In the genomic region with DNA sequence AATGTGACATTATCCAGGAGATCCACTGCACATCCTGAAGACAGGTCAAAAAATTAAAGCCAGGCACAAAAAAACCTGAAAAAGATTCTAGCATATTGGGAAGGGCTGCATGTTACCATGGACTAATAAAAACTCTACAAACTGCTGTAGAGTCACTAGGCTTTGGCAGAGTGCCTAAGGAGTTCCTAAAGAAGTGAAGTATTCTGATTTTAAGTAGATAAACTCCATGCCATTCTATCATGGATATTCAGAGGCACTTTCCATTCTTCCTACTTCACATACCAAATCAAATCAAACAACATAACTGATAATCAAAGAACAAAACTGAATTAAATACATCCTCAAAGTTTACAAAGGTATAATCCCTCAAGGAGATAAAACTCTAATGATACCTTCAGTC, we compare ENCODE assay signal across 32 cellular contexts.
"Had no signal": no experiment of that assay in that cellular context is flagged by ENCODE, and none has a peak within 500 bp of the region (broad histone marks: within the 10 kb centered on the region; RNA-seq: fewer than 3 reads in every experiment).

No MANE protein-coding gene starts in this region.

- H3K9me3 Mint-ChIP-seq: activated CD4-positive, alpha-beta memory T cell treated with anti-CD3 and anti-CD28 coated beads, Interleukin-2, amount 10 ng/mL, durations not matched to agents 7 days and 5 days; activated naive CD4-positive, alpha-beta T cell treated with anti-CD3 and anti-CD28 coated beads, Interleukin-2, amount 10 ng/mL, durations not matched to agents 7 days and 5 days; activated naive CD8-positive, alpha-beta T cell treated with anti-CD3 and anti-CD28 coated beads, Interleukin-2, amount 50 U/mL, for 24 hours; brain; T-cell had no signal

- H3K4me3 ChIP-seq: Peyer's patch had no signal

- H3K4me3 Mint-ChIP-seq: activated CD4-positive, alpha-beta memory T cell treated with anti-CD3 and anti-CD28 coated beads, Interleukin-2, amount 10 ng/mL, durations not matched to agents 7 days and 5 days; activated CD8-positive, alpha-beta memory T cell treated with anti-CD3 and anti-CD28 coated beads, Interleukin-2, amount 10 ng/mL, durations not matched to agents 7 days and 5 days; activated naive CD4-positive, alpha-beta T cell treated with anti-CD3 and anti-CD28 coated beads, Interleukin-2, amount 10 ng/mL, durations not matched to agents 7 days and 5 days; activated naive CD8-positive, alpha-beta T cell; activated naive CD8-positive, alpha-beta T cell treated with anti-CD3 and anti-CD28 coated beads, Interleukin-2, amount 50 U/mL, for 24 hours; T-cell; T-helper 17 cell had no signal

- H3K27ac ChIP-seq: Peyer's patch, WERI-Rb-1 had no signal

- H3K27me3 Mint-ChIP-seq: activated CD4-positive, alpha-beta memory T cell treated with anti-CD3 and anti-CD28 coated beads, Interleukin-2, amount 10 ng/mL, durations not matched to agents 7 days and 5 days; activated CD8-positive, alpha-beta memory T cell treated with anti-CD3 and anti-CD28 coated beads, Interleukin-2, amount 10 ng/mL, durations not matched to agents 7 days and 5 days; activated naive CD8-positive, alpha-beta T cell; T-cell; T-helper 17 cell had no signal

- ATAC-seq: activated CD8-positive, alpha-beta memory T cell treated with anti-CD3 and anti-CD28 coated beads, Interleukin-2, amount 10 ng/mL, durations not matched to agents 7 days and 5 days; activated naive CD8-positive, alpha-beta T cell treated with anti-CD3 and anti-CD28 coated beads, Interleukin-2, amount 50 U/mL, for 24 hours; SK-N-SH treated with all-trans-retinoic acid at 6 μM for 48 hours; T-cell; T-helper 17 cell had no signal

- DNase-seq: activated CD4-positive, alpha-beta memory T cell treated with anti-CD3 and anti-CD28 coated beads, Interleukin-2, amount 10 ng/mL, durations not matched to agents 7 days and 5 days; activated CD4-positive, alpha-beta T cell treated with anti-CD3 and anti-CD28 coated beads for 1 hour; activated CD4-positive, alpha-beta T cell treated with anti-CD3 and anti-CD28 coated beads for 48 hours; activated CD4-positive, CD25-positive, alpha-beta regulatory T cell; activated CD8-positive, alpha-beta memory T cell treated with anti-CD3 and anti-CD28 coated beads for 24 hours; activated CD8-positive, alpha-beta memory T cell treated with anti-CD3 and anti-CD28 coated beads, Interleukin-2, amount 10 ng/mL, durations not matched to agents 7 days and 5 days; activated CD8-positive, alpha-beta memory T cell treated with anti-CD3 and anti-CD28 coated beads, Interleukin-2, amount 50 U/mL, for 48 hours; activated effector memory CD4-positive, alpha-beta T cell treated with Interleukin-2 at 50 U/mL for 16 hours; activated naive CD4-positive, alpha-beta T cell treated with anti-CD3 and anti-CD28 coated beads, Interleukin-2, amount 10 ng/mL, durations not matched to agents 7 days and 5 days; activated naive CD8-positive, alpha-beta T cell treated with anti-CD3 and anti-CD28 coated beads, Interleukin-2, amount 50 U/mL, for 24 hours; activated T-cell treated with anti-CD3 and anti-CD28 coated beads, Interleukin-2, amount 50 U/mL, for 48 hours; anterior cingulate cortex; caudate nucleus; cerebellar nuclear complex; Karpas-422; NCI-H1105; NCI-H1417 treated with DMSO at 0.1 percent for 48 hours; NCI-H1694; NCI-H1930; NCI-H2081 treated with DMSO at 0.1 percent for 48 hours; NCI-H2171 treated with DMSO at 0.1 percent for 48 hours; NCI-H345; NCI-H524 treated with DMSO at 0.1 percent for 48 hours; Peyer's patch; RPMI8226; SIG-M5; T-cell; T-helper 17 cell; WERI-Rb-1 had no signal

- H3K36me3 Mint-ChIP-seq: activated CD8-positive, alpha-beta memory T cell treated with anti-CD3 and anti-CD28 coated beads, Interleukin-2, amount 10 ng/mL, durations not matched to agents 7 days and 5 days; activated naive CD4-positive, alpha-beta T cell treated with anti-CD3 and anti-CD28 coated beads, Interleukin-2, amount 10 ng/mL, durations not matched to agents 7 days and 5 days; activated naive CD8-positive, alpha-beta T cell; brain; T-cell had no signal

- H3K27ac Mint-ChIP-seq: activated CD4-positive, alpha-beta memory T cell treated with anti-CD3 and anti-CD28 coated beads, Interleukin-2, amount 10 ng/mL, durations not matched to agents 7 days and 5 days; activated CD8-positive, alpha-beta memory T cell treated with anti-CD3 and anti-CD28 coated beads, Interleukin-2, amount 10 ng/mL, durations not matched to agents 7 days and 5 days; activated naive CD4-positive, alpha-beta T cell treated with anti-CD3 and anti-CD28 coated beads, Interleukin-2, amount 10 ng/mL, durations not matched to agents 7 days and 5 days; activated naive CD8-positive, alpha-beta T cell; activated naive CD8-positive, alpha-beta T cell treated with anti-CD3 and anti-CD28 coated beads, Interleukin-2, amount 50 U/mL, for 24 hours; brain; T-helper 17 cell had no signal
